Comparison of ENCODE assay signal across 9 cellular contexts in genomic region chr2:54497738-54498680, GRCh38. TPM values are rescaled to one million over a fixed set of nuclear protein-coding genes. Genes with fewer than 3 reads are reported as not detected.
DNase-seq lines count a peak whose midpoint lies in the region; ATAC-seq and TF ChIP-seq lines count a peak whose summit lies in the region.
"Had no signal": no experiment of that assay in that cellular context is flagged by ENCODE, and none has a peak within 500 bp of the region (broad histone marks: within the 10 kb centered on the region; RNA-seq: fewer than 3 reads in every experiment).

No MANE protein-coding gene starts in this region.

- DNase-seq in ACHN: peak; percentile 16
- no peak for DNase-seq in astrocyte of the cerebellum (ENCODE audit: low read depth)
- DNase-seq in kidney tubule cell (ENCODE audit: low spot score): peak; percentile 51
- DNase-seq in effector CD4-positive, alpha-beta T cell: no peak
- no peak for DNase-seq in GM19240 (ENCODE audit: insufficient read length, low spot score)

- H3K27ac ChIP-seq in HUES64 (ENCODE audit: low read depth, low read length): peak overlapping the region; percentile 60
- H3K27ac ChIP-seq: adrenal gland had no signal

- peaks cover 30% of the 10 kb centered on the region for H3K4me1 ChIP-seq in HUES64 (ENCODE audit: insufficient read depth, low read length)

- WGBS in HUES64: 72% methylated on average over 8 of the region's 8 CpGs

- no peaks in the 10 kb centered on the region for H3K9me3 ChIP-seq in HUES64 (ENCODE audit: insufficient read depth, low read depth, low read length)
- H3K9me3 ChIP-seq: adrenal gland had no signal

- no peaks in the 10 kb centered on the region for H3K27me3 ChIP-seq in HUES64 (ENCODE audit: insufficient read depth, low read length)
- H3K27me3 ChIP-seq: adrenal gland had no signal

- H3K36me3 ChIP-seq in HUES64 (ENCODE audit: insufficient read depth, low read length): no peaks in the 10 kb centered on the region
- H3K36me3 ChIP-seq: adrenal gland had no signal

- no peak overlapping the region for H3K9ac ChIP-seq in HUES64 (ENCODE audit: low read depth, low read length)

- no peak for ATAC-seq in GM21786 (IDR thresholded peaks at IDR 0.05; ENCODE audit: unreplicated experiment)
- ATAC-seq in GM19395 (IDR thresholded peaks at IDR 0.05; ENCODE audit: unreplicated experiment): no peak

- in situ Hi-C loops in ACHN (cut with HindIII; ENCODE audit: low pct_ligation_motif_present, low pct_unique_long_range_greater_than_20kb, low sequenced_read_pairs): no loop called here
- in situ Hi-C loops in astrocyte of the cerebellum (cut with HindIII; ENCODE audit: low sequenced_read_pairs): no loop called here

- TF ChIP-seq CTCF in astrocyte of the cerebellum (IDR thresholded peaks at IDR 0.05; ENCODE audit: low read depth, low read length, missing control alignments): peak; percentile 48

- H3K4me3 ChIP-seq in HUES64 (ENCODE audit: low read length): no peak overlapping the region
- H3K4me3 ChIP-seq in astrocyte of the cerebellum (ENCODE audit: low read depth, low read length): no peak overlapping the region
- H3K4me3 ChIP-seq: adrenal gland had no signal

RNA-seq across cellular contexts. Expression of gene SPTBN1, which starts 41.9 kb away (rescaled TPM):
- polyA plus RNA-seq in HUES64 (2013, experiment 1 of 2): 65.5 TPM
- 62.8 TPM for polyA plus RNA-seq in HUES64 (2013, experiment 2 of 2)

Comparison
In these comparisons a context has a peak if more than half of its experiments do, and no peak if none do; other contexts are left out.
1. DNase-seq: peak in ACHN (single experiment) and kidney tubule cell (single experiment); none in astrocyte of the cerebellum (single experiment), effector CD4-positive, alpha-beta T cell (single experiment) and GM19240 (single experiment).